15 cellular contexts compared by ENCODE assay signal in the genomic region with DNA sequence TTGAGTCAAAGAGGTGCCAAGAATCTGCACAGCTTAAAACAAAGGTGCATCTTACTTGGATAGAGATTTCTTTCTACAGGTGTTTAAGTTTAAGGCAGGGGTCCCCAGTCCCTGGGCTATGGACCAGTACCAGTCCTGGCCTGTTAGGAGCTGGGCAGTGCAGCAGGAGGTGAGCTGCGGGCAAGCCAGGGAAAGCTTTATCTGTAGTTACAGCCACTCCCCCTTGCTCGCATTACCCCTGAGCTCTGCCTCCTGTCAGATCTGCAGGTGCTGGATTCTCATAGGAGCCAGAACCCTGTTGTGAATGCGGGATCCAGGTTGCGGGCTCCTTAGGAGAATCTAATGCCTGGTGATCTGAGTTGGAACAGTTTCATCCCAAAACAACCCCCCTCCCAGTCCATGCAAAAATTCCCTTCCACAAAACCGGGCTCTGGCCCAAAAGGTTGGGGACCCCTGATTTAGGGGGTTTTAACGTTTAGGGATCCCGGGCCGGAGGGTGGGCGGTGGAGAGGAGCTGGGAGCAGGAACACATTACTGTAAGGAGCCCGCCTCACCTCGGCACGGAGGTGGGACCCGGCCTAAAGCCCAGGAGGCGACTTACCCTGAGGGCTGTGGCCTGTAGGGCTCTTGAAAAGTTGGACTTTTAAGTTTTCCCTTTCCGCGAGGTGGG.
A peak's percentile ranks its signal among the peaks of the same experiment; 100 is the strongest.
DNase-seq lines count a peak whose midpoint lies in the region; ATAC-seq and TF ChIP-seq lines count a peak whose summit lies in the region.
"Had no signal": no experiment of that assay in that cellular context is flagged by ENCODE, and none has a peak within 500 bp of the region (broad histone marks: within the 10 kb centered on the region; RNA-seq: fewer than 3 reads in every experiment).

No MANE protein-coding gene starts in this region.

- H3K27me3 Mint-ChIP-seq in activated naive CD8-positive, alpha-beta T cell, result no peaks in the 10 kb centered on the region
- peaks cover 3% of the 10 kb centered on the region for H3K27me3 Mint-ChIP-seq in activated naive CD8-positive, alpha-beta T cell treated with anti-CD3 and anti-CD28 coated beads, Interleukin-2, amount 50 U/mL, for 24 hours
- H3K27me3 Mint-ChIP-seq in activated T-cell treated with anti-CD3 and anti-CD28 coated beads, Interleukin-2, amount 50 U/mL, for 72 hours (ENCODE audit: low read depth), result no peaks in the 10 kb centered on the region
- no peaks in the 10 kb centered on the region for H3K27me3 Mint-ChIP-seq in mesothelial cell of epicardium (ENCODE audit: low read depth)

- H3K27ac ChIP-seq in upper lobe of right lung, result no peak overlapping the region
- H3K27ac ChIP-seq: KMS-11 had no signal

- TF ChIP-seq CTCF in mesothelial cell of epicardium (IDR thresholded peaks at IDR 0.05; ENCODE audit: unreplicated experiment) (no peak), upper lobe of right lung (IDR thresholded peaks at IDR 0.05) (no peak)

- H3K9me3 ChIP-seq in upper lobe of right lung, result peaks cover 10% of the 10 kb centered on the region

- no peaks in the 10 kb centered on the region for H3K27me3 ChIP-seq in upper lobe of right lung

- H3K4me3 ChIP-seq in upper lobe of right lung, result no peak overlapping the region

- DNase-seq in activated naive CD8-positive, alpha-beta T cell treated with anti-CD3 and anti-CD28 coated beads, Interleukin-2, amount 50 U/mL, for 24 hours, result no peak
- DNase-seq in activated T-cell treated with anti-CD3 and anti-CD28 coated beads, Interleukin-2, amount 50 U/mL, for 72 hours, result no peak
- DNase-seq in mesothelial cell of epicardium (ENCODE audit: low spot score in 2 of 2, unreplicated experiment in 2 of 2) (peak in 1 of 2 experiments; percentile 19), upper lobe of right lung (peak; percentile 6), NCI-H510A (lab: John Stamatoyannopoulos, UW) (no peak), middle frontal gyrus (ENCODE audit: extremely low spot score, low spot score) (no peak), AG08395 (ENCODE audit: low spot score) (no peak)
- DNase-seq: effector CD8-positive, alpha-beta T cell; NCI-H1436; NCI-H524; nucleus accumbens; OCI-M1 had no signal

- H3K4me1 Mint-ChIP-seq in activated naive CD8-positive, alpha-beta T cell (ENCODE audit: low read depth), result peaks cover 17% of the 10 kb centered on the region
- peaks cover 29% of the 10 kb centered on the region for H3K4me1 Mint-ChIP-seq in activated naive CD8-positive, alpha-beta T cell treated with anti-CD3 and anti-CD28 coated beads, Interleukin-2, amount 50 U/mL, for 24 hours
- H3K4me1 Mint-ChIP-seq in activated T-cell treated with anti-CD3 and anti-CD28 coated beads, Interleukin-2, amount 50 U/mL, for 72 hours (ENCODE audit: low read depth), result peaks cover 26% of the 10 kb centered on the region
- H3K4me1 Mint-ChIP-seq in mesothelial cell of epicardium, result peaks cover 19% of the 10 kb centered on the region

- peak overlapping the region; percentile 41 for H3K27ac Mint-ChIP-seq in activated naive CD8-positive, alpha-beta T cell
- no peak overlapping the region for H3K27ac Mint-ChIP-seq in activated naive CD8-positive, alpha-beta T cell treated with anti-CD3 and anti-CD28 coated beads, Interleukin-2, amount 50 U/mL, for 24 hours
- peak overlapping the region; percentile 28 for H3K27ac Mint-ChIP-seq in activated T-cell treated with anti-CD3 and anti-CD28 coated beads, Interleukin-2, amount 50 U/mL, for 72 hours
- no peak overlapping the region for H3K27ac Mint-ChIP-seq in mesothelial cell of epicardium

- intact Hi-C loops in upper lobe of right lung (cut with DNase I), result no loop called here

- peak overlapping the region; percentile 53 for H3K4me3 Mint-ChIP-seq in activated naive CD8-positive, alpha-beta T cell
- H3K4me3 Mint-ChIP-seq in activated naive CD8-positive, alpha-beta T cell treated with anti-CD3 and anti-CD28 coated beads, Interleukin-2, amount 50 U/mL, for 24 hours, result no peak overlapping the region
- peak overlapping the region; percentile 65 to 71 for H3K4me3 Mint-ChIP-seq in activated T-cell treated with anti-CD3 and anti-CD28 coated beads, Interleukin-2, amount 50 U/mL, for 72 hours
- peak overlapping the region; percentile 60 for H3K4me3 Mint-ChIP-seq in mesothelial cell of epicardium

- peaks cover 9% of the 10 kb centered on the region for H3K36me3 Mint-ChIP-seq in activated naive CD8-positive, alpha-beta T cell
- peaks cover 14% of the 10 kb centered on the region for H3K36me3 Mint-ChIP-seq in activated naive CD8-positive, alpha-beta T cell treated with anti-CD3 and anti-CD28 coated beads, Interleukin-2, amount 50 U/mL, for 24 hours (ENCODE audit: low read depth)
- peaks cover 9 to 19% of the 10 kb centered on the region in 2 donors for H3K36me3 Mint-ChIP-seq in activated T-cell treated with anti-CD3 and anti-CD28 coated beads, Interleukin-2, amount 50 U/mL, for 72 hours (ENCODE audit: insufficient read depth in 2 of 2)
- H3K36me3 Mint-ChIP-seq in mesothelial cell of epicardium, result peaks cover 17% of the 10 kb centered on the region

- no peak for ATAC-seq in activated naive CD8-positive, alpha-beta T cell treated with anti-CD3 and anti-CD28 coated beads, Interleukin-2, amount 50 U/mL, for 24 hours
- ATAC-seq in activated T-cell treated with anti-CD3 and anti-CD28 coated beads, Interleukin-2, amount 50 U/mL, for 72 hours (replicated peaks in 1 of 2), result no peak
- ATAC-seq in upper lobe of right lung, result no peak
- ATAC-seq: SK-N-SH treated with all-trans-retinoic acid at 6 μM for 48 hours had no signal

- peaks cover 7% of the 10 kb centered on the region for H3K4me1 ChIP-seq in upper lobe of right lung

- H3K9me3 Mint-ChIP-seq in activated naive CD8-positive, alpha-beta T cell (ENCODE audit: low read depth), result peaks cover 17% of the 10 kb centered on the region
- H3K9me3 Mint-ChIP-seq in activated naive CD8-positive, alpha-beta T cell treated with anti-CD3 and anti-CD28 coated beads, Interleukin-2, amount 50 U/mL, for 24 hours, result peaks cover 21% of the 10 kb centered on the region
- H3K9me3 Mint-ChIP-seq in activated T-cell treated with anti-CD3 and anti-CD28 coated beads, Interleukin-2, amount 50 U/mL, for 72 hours, result peaks cover 14 to 20% of the 10 kb centered on the region in 2 donors
- peaks cover 31% of the 10 kb centered on the region for H3K9me3 Mint-ChIP-seq in mesothelial cell of epicardium

- no peaks in the 10 kb centered on the region for H3K36me3 ChIP-seq in upper lobe of right lung

Comparison
In these comparisons a context has a peak if more than half of its experiments do, and no peak if none do; other contexts are left out.
1. H3K27ac Mint-ChIP-seq: peak in activated naive CD8-positive, alpha-beta T cell (single experiment) and activated T-cell treated with anti-CD3 and anti-CD28 coated beads, Interleukin-2, amount 50 U/mL, for 72 hours (single experiment); none in activated naive CD8-positive, alpha-beta T cell treated with anti-CD3 and anti-CD28 coated beads, Interleukin-2, amount 50 U/mL, for 24 hours (single experiment) and mesothelial cell of epicardium (single experiment).